Comparison of ENCODE assay signal across 21 cellular contexts in the genomic region with DNA sequence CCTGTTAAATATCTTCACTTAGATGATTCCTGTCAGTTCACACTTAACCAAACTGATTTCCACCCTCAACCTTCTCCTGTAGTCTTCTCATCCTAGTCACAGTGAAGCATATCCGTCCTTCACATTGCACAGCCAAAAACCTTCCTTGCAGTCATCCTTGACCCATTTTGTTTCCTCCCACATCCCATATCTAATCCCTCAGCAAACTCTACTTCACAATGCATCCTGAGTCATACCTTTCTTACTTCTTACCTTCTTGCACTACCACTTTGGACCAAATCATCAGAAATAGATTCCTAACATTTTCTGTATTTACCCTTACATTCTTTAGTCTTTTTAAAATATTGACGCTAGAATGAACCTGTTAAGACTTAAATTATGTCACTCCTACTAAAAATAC.
DNase-seq lines count a peak whose midpoint lies in the region; ATAC-seq and TF ChIP-seq lines count a peak whose summit lies in the region.
"Had no signal": no experiment of that assay in that cellular context is flagged by ENCODE, and none has a peak within 500 bp of the region (broad histone marks: within the 10 kb centered on the region; RNA-seq: fewer than 3 reads in every experiment).

No MANE protein-coding gene starts in this region.

- H3K4me1 ChIP-seq in naive thymus-derived CD4-positive, alpha-beta T cell (ENCODE audit: control insufficient read depth in 2 of 2, insufficient read depth in 2 of 2, low read length in 2 of 2): peaks cover 25 to 50% of the 10 kb centered on the region in 2 donors

- no peaks in the 10 kb centered on the region for H3K9me3 Mint-ChIP-seq in CD4-positive, alpha-beta T cell
- H3K9me3 Mint-ChIP-seq in activated naive CD8-positive, alpha-beta T cell treated with anti-CD3 and anti-CD28 coated beads, Interleukin-2, amount 50 U/mL, for 24 hours: no peaks in the 10 kb centered on the region
- peaks cover 0 to 2% (median 0%) of the 10 kb centered on the region in 11 donors for H3K9me3 Mint-ChIP-seq in naive thymus-derived CD4-positive, alpha-beta T cell
- H3K9me3 Mint-ChIP-seq: CD4-positive, CD25-positive, alpha-beta regulatory T cell had no signal

- no peak overlapping the region for H3K27ac ChIP-seq in CD4-positive, alpha-beta T cell (ENCODE audit: low read depth, low read length)
- H3K27ac ChIP-seq in naive thymus-derived CD4-positive, alpha-beta T cell (ENCODE audit: low read depth, low read length): no peak overlapping the region
- H3K27ac ChIP-seq in caudate nucleus (ENCODE audit: low read depth, low read length): no peak overlapping the region
- H3K27ac ChIP-seq in WERI-Rb-1: no peak overlapping the region
- H3K27ac ChIP-seq: BLaER1, GM23248, RWPE1, SK-N-MC had no signal

- TF ChIP-seq CTCF in CD4-positive, alpha-beta T cell (IDR thresholded peaks at IDR 0.05): no peak
- TF ChIP-seq CTCF in WERI-Rb-1 (IDR thresholded peaks at IDR 0.05; ENCODE audit: low read depth, low read length): no peak

- no peak for ATAC-seq in CD4-positive, alpha-beta T cell (ENCODE audit: poor library complexity)
- no peak for ATAC-seq in activated naive CD8-positive, alpha-beta T cell treated with anti-CD3 and anti-CD28 coated beads, Interleukin-2, amount 50 U/mL, for 24 hours
- no peak for ATAC-seq in naive thymus-derived CD4-positive, alpha-beta T cell
- ATAC-seq: Panc1 had no signal

- intact Hi-C loops in CD4-positive, alpha-beta T cell (cut with DNase I, micrococcal nuclease): no loop called here
- intact Hi-C loops in naive thymus-derived CD4-positive, alpha-beta T cell (cut with micrococcal nuclease): no loop called here

- in situ Hi-C loops in Caki2 (cut with HindIII; ENCODE audit: low pct_unique_long_range_greater_than_20kb, low sequenced_read_pairs): no loop called here

- POLR2A ChIA-PET in CD4-positive, alpha-beta T cell (lab: Charles Lee): no interaction called here
- POLR2A ChIA-PET in naive thymus-derived CD4-positive, alpha-beta T cell (lab: Charles Lee): no interaction called here

- H3K36me3 ChIP-seq in naive thymus-derived CD4-positive, alpha-beta T cell (ENCODE audit: control insufficient read depth in 2 of 3, insufficient read depth in 3 of 3, low read length in 3 of 3): no peaks in the 10 kb centered on the region
- H3K36me3 ChIP-seq in WERI-Rb-1: peaks cover 5% of the 10 kb centered on the region; the same call in 1 of the 2 replicates

- CTCF ChIA-PET in CD4-positive, alpha-beta T cell (lab: Charles Lee): no interaction called here
- CTCF ChIA-PET in naive thymus-derived CD4-positive, alpha-beta T cell (lab: Charles Lee): no interaction called here

- peak overlapping the region; percentile 70 for H3K4me3 Mint-ChIP-seq in CD4-positive, alpha-beta T cell
- no peak overlapping the region for H3K4me3 Mint-ChIP-seq in activated naive CD8-positive, alpha-beta T cell treated with anti-CD3 and anti-CD28 coated beads, Interleukin-2, amount 50 U/mL, for 24 hours
- peak overlapping the region in 5 of 10 donors; percentile 3 to 56 (median 48) for H3K4me3 Mint-ChIP-seq in naive thymus-derived CD4-positive, alpha-beta T cell

- H3K4me1 Mint-ChIP-seq in CD4-positive, alpha-beta T cell (ENCODE audit: low read depth): peaks cover 51% of the 10 kb centered on the region
- peaks cover 33% of the 10 kb centered on the region for H3K4me1 Mint-ChIP-seq in activated naive CD8-positive, alpha-beta T cell treated with anti-CD3 and anti-CD28 coated beads, Interleukin-2, amount 50 U/mL, for 24 hours
- peaks cover 11 to 52% (median 30%) of the 10 kb centered on the region in 7 donors for H3K4me1 Mint-ChIP-seq in naive thymus-derived CD4-positive, alpha-beta T cell

- no peak for DNase-seq in CD4-positive, alpha-beta T cell
- DNase-seq in Caki2 (ENCODE audit: low read depth) (peak; percentile 49), caudate nucleus (lab: John Stamatoyannopoulos, UW) (no peak), WERI-Rb-1 (no peak), hippocampal formation (lab: John Stamatoyannopoulos, UW) (no peak)
- no peak for DNase-seq in activated naive CD8-positive, alpha-beta T cell treated with anti-CD3 and anti-CD28 coated beads, Interleukin-2, amount 50 U/mL, for 24 hours
- no peak for DNase-seq in naive thymus-derived CD4-positive, alpha-beta T cell
- DNase-seq: CD4-positive, CD25-positive, alpha-beta regulatory T cell; COR-L47; GM23248; H7; NCI-H1092; NCI-H1417 treated with DMSO at 0.1 percent for 48 hours; NCI-H1694 treated with DMSO at 0.1 percent for 48 hours; NCI-H2081; NCI-H2227 treated with DMSO at 0.1 percent for 48 hours; SIG-M5 had no signal

- H3K4me3 ChIP-seq in naive thymus-derived CD4-positive, alpha-beta T cell (ENCODE audit: low read length): no peak overlapping the region
- no peak overlapping the region for H3K4me3 ChIP-seq in WERI-Rb-1 (ENCODE audit: low read depth, low read length)
- H3K4me3 ChIP-seq: BLaER1, GM23248, SK-N-MC had no signal

- no peaks in the 10 kb centered on the region for H3K27me3 ChIP-seq in CD4-positive, alpha-beta T cell (ENCODE audit: control insufficient read depth, insufficient read depth, low read length)
- no peaks in the 10 kb centered on the region for H3K27me3 ChIP-seq in naive thymus-derived CD4-positive, alpha-beta T cell (ENCODE audit: control insufficient read depth in 2 of 2, insufficient read depth in 2 of 2, low read length in 2 of 2)
- H3K27me3 ChIP-seq in WERI-Rb-1 (ENCODE audit: insufficient read depth, low read depth, severe bottlenecking): no peaks in the 10 kb centered on the region
- H3K27me3 ChIP-seq: BLaER1 had no signal

- H3K27ac Mint-ChIP-seq in CD4-positive, alpha-beta T cell: peak overlapping the region; percentile 77
- peak overlapping the region; percentile 4 for H3K27ac Mint-ChIP-seq in activated naive CD8-positive, alpha-beta T cell treated with anti-CD3 and anti-CD28 coated beads, Interleukin-2, amount 50 U/mL, for 24 hours
- peak overlapping the region in 7 of 9 donors; percentile 47 to 86 (median 74) for H3K27ac Mint-ChIP-seq in naive thymus-derived CD4-positive, alpha-beta T cell
- H3K27ac Mint-ChIP-seq: CD4-positive, CD25-positive, alpha-beta regulatory T cell had no signal

- H3K9me3 ChIP-seq in CD4-positive, alpha-beta T cell (ENCODE audit: control insufficient read depth, low read length): no peaks in the 10 kb centered on the region
- no peaks in the 10 kb centered on the region for H3K9me3 ChIP-seq in naive thymus-derived CD4-positive, alpha-beta T cell (ENCODE audit: control insufficient read depth in 2 of 3, low read length in 3 of 3)
- H3K9me3 ChIP-seq in WERI-Rb-1 (ENCODE audit: severe bottlenecking): no peaks in the 10 kb centered on the region
- H3K9me3 ChIP-seq: BLaER1 had no signal

- H3K27me3 Mint-ChIP-seq in CD4-positive, alpha-beta T cell: no peaks in the 10 kb centered on the region
- H3K27me3 Mint-ChIP-seq in activated naive CD8-positive, alpha-beta T cell treated with anti-CD3 and anti-CD28 coated beads, Interleukin-2, amount 50 U/mL, for 24 hours: no peaks in the 10 kb centered on the region
- no peaks in the 10 kb centered on the region for H3K27me3 Mint-ChIP-seq in naive thymus-derived CD4-positive, alpha-beta T cell
- H3K27me3 Mint-ChIP-seq: CD4-positive, CD25-positive, alpha-beta regulatory T cell had no signal

- H3K36me3 Mint-ChIP-seq in CD4-positive, alpha-beta T cell (ENCODE audit: low read depth): peaks cover 18% of the 10 kb centered on the region
- peaks cover 14% of the 10 kb centered on the region for H3K36me3 Mint-ChIP-seq in activated naive CD8-positive, alpha-beta T cell treated with anti-CD3 and anti-CD28 coated beads, Interleukin-2, amount 50 U/mL, for 24 hours (ENCODE audit: low read depth)
- H3K36me3 Mint-ChIP-seq in naive thymus-derived CD4-positive, alpha-beta T cell: peaks cover 0 to 21% (median 16%) of the 10 kb centered on the region in 5 donors

Comparison
In these comparisons a context has a peak if more than half of its experiments do, and no peak if none do; other contexts are left out.
1. H3K27ac Mint-ChIP-seq: peak in every context shown above with its lines; median percentile 77 in CD4-positive, alpha-beta T cell; 74 in naive thymus-derived CD4-positive, alpha-beta T cell; 4 in activated naive CD8-positive, alpha-beta T cell treated with anti-CD3 and anti-CD28 coated beads, Interleukin-2, amount 50 U/mL, for 24 hours.